ENCODE assay signal across 1 cellular context in the genomic region with DNA sequence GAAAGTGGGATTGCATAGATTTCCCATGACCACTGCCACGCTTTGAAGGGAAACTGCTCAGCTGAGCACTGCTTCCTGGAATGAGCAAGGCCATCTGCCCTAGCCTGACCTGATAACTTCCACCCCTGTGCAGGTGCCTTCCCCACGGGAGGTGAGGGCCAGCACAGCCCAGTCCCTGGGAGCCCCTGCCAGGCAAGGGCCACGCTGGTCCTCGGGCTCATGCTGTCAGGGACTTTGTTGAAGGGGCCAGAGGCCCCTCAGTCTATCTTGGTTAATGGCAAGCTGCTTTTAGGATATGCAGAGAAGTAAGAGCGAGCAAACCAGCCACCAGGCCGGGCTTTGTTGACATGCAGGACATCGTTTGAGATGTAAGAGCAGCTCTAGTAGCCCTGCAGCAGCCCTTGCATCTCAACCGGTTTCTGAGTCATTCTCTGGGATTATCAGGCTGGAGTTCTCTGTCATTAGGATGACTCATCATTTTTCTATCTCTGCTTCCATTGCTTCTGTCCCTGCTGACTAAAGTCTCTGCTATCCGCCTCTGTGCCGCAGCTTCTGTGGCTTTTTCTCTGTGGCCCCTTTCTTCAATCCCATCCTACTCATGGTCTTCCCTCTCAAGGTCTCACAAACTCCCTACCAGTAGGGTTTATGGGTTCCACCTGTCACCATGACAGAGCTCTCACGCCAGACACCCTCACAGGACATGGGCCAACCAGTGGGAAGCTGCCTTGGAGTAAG.
A peak's percentile ranks its signal among the peaks of the same experiment; 100 is the strongest.
TF ChIP-seq lines count a peak whose summit lies in the region.

No MANE protein-coding gene starts in this region.

TF ChIP-seq in HEK293, 187 proteins besides CTCF, POLR2A, EP300 and RAD21 (continued from another document):
- TF ChIP-seq, protein P1, sequence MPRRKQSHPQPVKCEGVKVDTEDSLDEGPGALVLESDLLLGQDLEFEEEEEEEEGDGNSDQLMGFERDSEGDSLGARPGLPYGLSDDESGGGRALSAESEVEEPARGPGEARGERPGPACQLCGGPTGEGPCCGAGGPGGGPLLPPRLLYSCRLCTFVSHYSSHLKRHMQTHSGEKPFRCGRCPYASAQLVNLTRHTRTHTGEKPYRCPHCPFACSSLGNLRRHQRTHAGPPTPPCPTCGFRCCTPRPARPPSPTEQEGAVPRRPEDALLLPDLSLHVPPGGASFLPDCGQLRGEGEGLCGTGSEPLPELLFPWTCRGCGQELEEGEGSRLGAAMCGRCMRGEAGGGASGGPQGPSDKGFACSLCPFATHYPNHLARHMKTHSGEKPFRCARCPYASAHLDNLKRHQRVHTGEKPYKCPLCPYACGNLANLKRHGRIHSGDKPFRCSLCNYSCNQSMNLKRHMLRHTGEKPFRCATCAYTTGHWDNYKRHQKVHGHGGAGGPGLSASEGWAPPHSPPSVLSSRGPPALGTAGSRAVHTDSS (tag by site-specific recombination; IDR thresholded peaks at IDR 0.05), result no peak
- TF ChIP-seq ZNF561 (tag by site-specific recombination; IDR thresholded peaks at IDR 0.05; ENCODE audit: borderline replicate concordance), result no peak
- TF ChIP-seq ZEB2 (tag by site-specific recombination; IDR thresholded peaks at IDR 0.05), result peak; percentile 32; the same call in 1 of the 2 replicates
- TF ChIP-seq GLIS1 (tag by site-specific recombination; IDR thresholded peaks at IDR 0.05), result no peak
TF ChIP-seq in HEK293: peak in this region for 11.
